In the genomic region with DNA sequence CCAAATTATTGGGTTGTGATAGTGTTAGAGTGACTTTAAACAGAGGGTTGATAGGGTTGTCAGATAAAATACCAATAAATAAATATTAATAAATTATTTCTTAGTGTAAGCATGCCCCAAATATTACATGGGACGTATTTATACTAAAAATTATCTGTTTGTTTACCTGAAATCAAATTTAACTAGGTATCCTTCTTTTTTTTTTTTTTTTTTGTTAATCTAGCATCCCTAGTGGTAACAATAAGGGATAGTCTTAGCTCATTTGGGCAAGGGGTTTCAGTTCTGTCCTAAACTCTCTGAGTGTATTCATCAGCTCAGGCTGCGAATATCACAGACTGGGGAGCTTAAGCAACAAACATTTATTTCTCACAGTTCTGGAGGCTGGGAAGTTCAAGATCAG, we compare ENCODE assay signal across 19 cellular contexts. TPM values are rescaled to one million over a fixed set of nuclear protein-coding genes. Genes with fewer than 3 reads are reported as not detected.
DNase-seq lines count a peak whose midpoint lies in the region; ATAC-seq and TF ChIP-seq lines count a peak whose summit lies in the region.
"Had no signal": no experiment of that assay in that cellular context is flagged by ENCODE, and none has a peak within 500 bp of the region (broad histone marks: within the 10 kb centered on the region; RNA-seq: fewer than 3 reads in every experiment).

No MANE protein-coding gene starts in this region.

- POLR2A ChIA-PET in WTC11 (lab: Charles Lee) = no interaction called here
- POLR2A ChIA-PET in activated CD4-positive, alpha-beta memory T cell treated with anti-CD3 and anti-CD28 coated beads for 36 hours (lab: Charles Lee) = no interaction called here

- H3T11ph ChIP-seq in H9 (ENCODE audit: low read length) = no peak overlapping the region

- H3K27me3 ChIP-seq in H9 (ENCODE audit: insufficient read depth, low read length) (no peaks in the 10 kb centered on the region), mesendoderm (ENCODE audit: insufficient read depth, low read length, poor library complexity) (no peaks in the 10 kb centered on the region)

- H3K9me3 Mint-ChIP-seq in H9 (peaks cover 3 to 5% of the 10 kb centered on the region in 2 experiments; a peak in 3 of 5 replicates), WTC11 (peaks cover 17% of the 10 kb centered on the region), type B pancreatic cell (no peaks in the 10 kb centered on the region)
- no peaks in the 10 kb centered on the region for H3K9me3 Mint-ChIP-seq in activated T-helper 1 cell treated with anti-CD3 and anti-CD28 coated beads, Interleukin-12 subunit alpha, Interleukin-12 subunit beta, Interleukin-2, Interleukin-4 antibody, amounts not matched to agents 30 ng/mL and 10 ng/mL and 1 ng/mL, durations not matched to agents 14 hours and 24 hours and 36 hours
- H3K9me3 Mint-ChIP-seq in activated CD4-positive, alpha-beta memory T cell treated with anti-CD3 and anti-CD28 coated beads for 36 hours = no peaks in the 10 kb centered on the region
- H3K9me3 Mint-ChIP-seq: CD4-positive, alpha-beta memory T cell had no signal

- no peaks in the 10 kb centered on the region for H3K9me3 ChIP-seq in H9 (ENCODE audit: control insufficient read depth, low read depth, low read length)
- H3K9me3 ChIP-seq: Caco-2 had no signal

- H3K4me2 ChIP-seq in H9 (ENCODE audit: insufficient read depth, insufficient read length, low read length) (no peak overlapping the region), mesendoderm (ENCODE audit: low read length) (no peak overlapping the region)

- H3K4me1 Mint-ChIP-seq in H9 (peaks cover 59 to 61% of the 10 kb centered on the region in 2 experiments), WTC11 (peaks cover 61% of the 10 kb centered on the region), type B pancreatic cell (ENCODE audit: unreplicated experiment) (peaks cover 19% of the 10 kb centered on the region)
- H3K4me1 Mint-ChIP-seq in activated T-helper 1 cell treated with anti-CD3 and anti-CD28 coated beads, Interleukin-12 subunit alpha, Interleukin-12 subunit beta, Interleukin-2, Interleukin-4 antibody, amounts not matched to agents 30 ng/mL and 10 ng/mL and 1 ng/mL, durations not matched to agents 14 hours and 24 hours and 36 hours (ENCODE audit: low read depth) = no peaks in the 10 kb centered on the region
- peaks cover 6% of the 10 kb centered on the region for H3K4me1 Mint-ChIP-seq in activated CD4-positive, alpha-beta memory T cell treated with anti-CD3 and anti-CD28 coated beads for 36 hours (ENCODE audit: low read depth)
- H3K4me1 Mint-ChIP-seq: CD4-positive, alpha-beta memory T cell had no signal

- CTCF ChIA-PET in WTC11 (lab: Charles Lee) = interaction anchor here (0.6 to 1.7 kb wide), 10 partner anchors 9 to 124 kb away, joined by 3 to 8 read pairs (median 4); no protein-coding TSS in a partner anchor
- CTCF ChIA-PET in activated CD4-positive, alpha-beta memory T cell treated with anti-CD3 and anti-CD28 coated beads for 36 hours (lab: Charles Lee) = no interaction called here

- no peak overlapping the region for H2AK5ac ChIP-seq in H9 (ENCODE audit: insufficient read length, low read length)
- no peak overlapping the region for H2AK5ac ChIP-seq in mesendoderm (ENCODE audit: low read length)

- H3K56ac ChIP-seq in H9 (ENCODE audit: insufficient read length, low read depth, low read length) (no peak overlapping the region), mesendoderm (ENCODE audit: low read length) (no peak overlapping the region)

- intact Hi-C loops in activated T-helper 1 cell treated with anti-CD3 and anti-CD28 coated beads, Interleukin-12 subunit alpha, Interleukin-12 subunit beta, Interleukin-2, Interleukin-4 antibody, amounts not matched to agents 30 ng/mL and 10 ng/mL and 1 ng/mL, durations not matched to agents 14 hours and 24 hours and 36 hours (cut with micrococcal nuclease) = no loop called here
- intact Hi-C loops in activated CD4-positive, alpha-beta memory T cell treated with anti-CD3 and anti-CD28 coated beads for 36 hours (cut with micrococcal nuclease) = no loop called here

- H3K9ac ChIP-seq in H9 (ENCODE audit: extremely low read depth, insufficient read length, low read length) = no peak overlapping the region
- no peak overlapping the region for H3K9ac ChIP-seq in mesendoderm (ENCODE audit: low read length)

- H3K36me3 ChIP-seq in mesendoderm (ENCODE audit: control insufficient read depth, insufficient read depth, low read length) = no peaks in the 10 kb centered on the region

- H2AFZ ChIP-seq in H9 (ENCODE audit: low read length) = no peak overlapping the region

- peaks cover 11% of the 10 kb centered on the region; the same call in 1 of the 2 replicates for H3K4me1 ChIP-seq in H9 (ENCODE audit: insufficient read depth, low read length)
- H3K4me1 ChIP-seq in mesendoderm (ENCODE audit: control insufficient read depth, low read depth, low read length) = peaks cover 9% of the 10 kb centered on the region
- H3K4me1 ChIP-seq: Caco-2 had no signal

- H2BK120ac ChIP-seq in H9 (ENCODE audit: low read depth, low read length, poor library complexity, severe bottlenecking) (no peak overlapping the region), mesendoderm (ENCODE audit: low read depth, low read length) (no peak overlapping the region)

- H3K79me2 ChIP-seq in H9 (ENCODE audit: insufficient read depth, low read length) = no peaks in the 10 kb centered on the region
- no peaks in the 10 kb centered on the region for H3K79me2 ChIP-seq in mesendoderm (ENCODE audit: control insufficient read depth, insufficient read depth, low read length)

- no peaks in the 10 kb centered on the region for H4K20me1 ChIP-seq in H9 (ENCODE audit: control insufficient read depth, insufficient read depth, insufficient read length)

- H3K36me3 Mint-ChIP-seq in H9 (ENCODE audit: insufficient read depth in 1 of 3, low read depth in 3 of 3) = peaks cover 0 to 3% (median 0%) of the 10 kb centered on the region in 3 experiments; a peak in 2 of 7 replicates
- no peaks in the 10 kb centered on the region for H3K36me3 Mint-ChIP-seq in WTC11
- H3K36me3 Mint-ChIP-seq in type B pancreatic cell = no peaks in the 10 kb centered on the region
- no peaks in the 10 kb centered on the region for H3K36me3 Mint-ChIP-seq in activated T-helper 1 cell treated with anti-CD3 and anti-CD28 coated beads, Interleukin-12 subunit alpha, Interleukin-12 subunit beta, Interleukin-2, Interleukin-4 antibody, amounts not matched to agents 30 ng/mL and 10 ng/mL and 1 ng/mL, durations not matched to agents 14 hours and 24 hours and 36 hours (ENCODE audit: low read depth)
- H3K36me3 Mint-ChIP-seq in activated CD4-positive, alpha-beta memory T cell treated with anti-CD3 and anti-CD28 coated beads for 36 hours = no peaks in the 10 kb centered on the region
- H3K36me3 Mint-ChIP-seq: CD4-positive, alpha-beta memory T cell had no signal

- H3K27me3 Mint-ChIP-seq in H9 (ENCODE audit: low read depth) = no peaks in the 10 kb centered on the region
- H3K27me3 Mint-ChIP-seq in WTC11 (ENCODE audit: low read depth) = no peaks in the 10 kb centered on the region; the same call in 1 of the 2 replicates
- peaks cover 6% of the 10 kb centered on the region for H3K27me3 Mint-ChIP-seq in type B pancreatic cell
- H3K27me3 Mint-ChIP-seq in activated T-helper 1 cell treated with anti-CD3 and anti-CD28 coated beads, Interleukin-12 subunit alpha, Interleukin-12 subunit beta, Interleukin-2, Interleukin-4 antibody, amounts not matched to agents 30 ng/mL and 10 ng/mL and 1 ng/mL, durations not matched to agents 14 hours and 24 hours and 36 hours (ENCODE audit: insufficient read depth) = peaks cover 4% of the 10 kb centered on the region
- peaks cover 14% of the 10 kb centered on the region for H3K27me3 Mint-ChIP-seq in activated CD4-positive, alpha-beta memory T cell treated with anti-CD3 and anti-CD28 coated beads for 36 hours

- no peak overlapping the region for H3K14ac ChIP-seq in H9 (ENCODE audit: insufficient read depth, low read length)

- H4K5ac ChIP-seq in H9 (ENCODE audit: insufficient read length, low read depth, low read length) (no peak overlapping the region), mesendoderm (ENCODE audit: low read length) (no peak overlapping the region)

- no peak overlapping the region for H2BK12ac ChIP-seq in H9 (ENCODE audit: insufficient read length, low read depth, low read length)

- H2BK15ac ChIP-seq in H9 (ENCODE audit: low read depth, low read length) = no peak overlapping the region
- H2BK15ac ChIP-seq in mesendoderm (replicated peaks; ENCODE audit: low read depth) = no peak overlapping the region

- no peak overlapping the region for H3K4me3 ChIP-seq in mesendoderm (ENCODE audit: low read length)
- H3K4me3 ChIP-seq: GM12878 had no signal

- no peak overlapping the region for H4K8ac ChIP-seq in H9 (replicated peaks; ENCODE audit: insufficient read length, low read depth, low read length)
- no peak overlapping the region for H4K8ac ChIP-seq in mesendoderm (ENCODE audit: low read depth, low read length)

- no peak overlapping the region; a peak in 1 of 5 replicates for H3K4me3 Mint-ChIP-seq in H9
- H3K4me3 Mint-ChIP-seq in WTC11 = no peak overlapping the region
- H3K4me3 Mint-ChIP-seq in type B pancreatic cell = no peak overlapping the region
- no peak overlapping the region for H3K4me3 Mint-ChIP-seq in activated T-helper 1 cell treated with anti-CD3 and anti-CD28 coated beads, Interleukin-12 subunit alpha, Interleukin-12 subunit beta, Interleukin-2, Interleukin-4 antibody, amounts not matched to agents 30 ng/mL and 10 ng/mL and 1 ng/mL, durations not matched to agents 14 hours and 24 hours and 36 hours
- no peak overlapping the region for H3K4me3 Mint-ChIP-seq in activated CD4-positive, alpha-beta memory T cell treated with anti-CD3 and anti-CD28 coated beads for 36 hours
- H3K4me3 Mint-ChIP-seq: CD4-positive, alpha-beta memory T cell had no signal

- H3K23me2 ChIP-seq in H9 (ENCODE audit: insufficient read length, low read depth, low read length, poor library complexity, severe bottlenecking) = no peaks in the 10 kb centered on the region

- no peak for DNase-seq in H9
- no peak for DNase-seq in WTC11 (ENCODE audit: low spot score)
- DNase-seq in mesendoderm = no peak
- DNase-seq in type B pancreatic cell (ENCODE audit: extremely low spot score, unreplicated experiment) = no peak
- DNase-seq in activated T-helper 1 cell treated with anti-CD3 and anti-CD28 coated beads, Interleukin-12 subunit alpha, Interleukin-12 subunit beta, Interleukin-2, Interleukin-4 antibody, amounts not matched to agents 30 ng/mL and 10 ng/mL and 1 ng/mL, durations not matched to agents 14 hours and 24 hours and 36 hours (ENCODE audit: low spot score) = no peak
- no peak for DNase-seq in DMS53 (lab: John Stamatoyannopoulos, UW)
- DNase-seq in activated CD4-positive, alpha-beta memory T cell treated with anti-CD3 and anti-CD28 coated beads for 36 hours = no peak
- DNase-seq: C1 segment of cervical spinal cord; Caco-2; CD4-positive, alpha-beta memory T cell; DMS153; EL; GDM1; GOT3; H7 had no signal

- TF ChIP-seq CTCF in H9 (conservative IDR thresholded peaks at IDR 0.05) = peak; percentile 37; the same call in 2 of the 3 replicates
- TF ChIP-seq CTCF in WTC11 (IDR thresholded peaks at IDR 0.05) = no peak
- TF ChIP-seq CTCF in type B pancreatic cell (conservative IDR thresholded peaks at IDR 0.05) = peak; percentile 56

- H3K4ac ChIP-seq in H9 (ENCODE audit: low read depth, low read length) (no peak overlapping the region), mesendoderm (ENCODE audit: low read depth, low read length) (peak overlapping the region; percentile 11)

- H4K91ac ChIP-seq in H9 (ENCODE audit: insufficient read length, low read depth, low read length) = no peak overlapping the region

- no peak overlapping the region for H2BK20ac ChIP-seq in H9 (ENCODE audit: low read depth, low read length, poor library complexity, severe bottlenecking)

- no peak for ATAC-seq in WTC11
- ATAC-seq: GM12878, HCT116 had no signal

- H3K27ac Mint-ChIP-seq in H9 = peak overlapping the region in 2 of 3 experiments; percentile 62 to 72; a peak in 3 of 7 replicates
- 0 out of 2 replicates have a peak overlapping the region, but pooled peaks have one; percentile 36 for H3K27ac Mint-ChIP-seq in WTC11
- no peak overlapping the region for H3K27ac Mint-ChIP-seq in type B pancreatic cell
- no peak overlapping the region for H3K27ac Mint-ChIP-seq in activated T-helper 1 cell treated with anti-CD3 and anti-CD28 coated beads, Interleukin-12 subunit alpha, Interleukin-12 subunit beta, Interleukin-2, Interleukin-4 antibody, amounts not matched to agents 30 ng/mL and 10 ng/mL and 1 ng/mL, durations not matched to agents 14 hours and 24 hours and 36 hours
- no peak overlapping the region for H3K27ac Mint-ChIP-seq in activated CD4-positive, alpha-beta memory T cell treated with anti-CD3 and anti-CD28 coated beads for 36 hours
- H3K27ac Mint-ChIP-seq: CD4-positive, alpha-beta memory T cell had no signal

- no peaks in the 10 kb centered on the region for H3K79me1 ChIP-seq in H9 (ENCODE audit: insufficient read depth, low read depth, low read length, poor library complexity, severe bottlenecking)
- H3K79me1 ChIP-seq in mesendoderm (ENCODE audit: low read length) = no peaks in the 10 kb centered on the region

- H2BK5ac ChIP-seq in H9 (ENCODE audit: insufficient read length, low read length) (no peak overlapping the region), mesendoderm (ENCODE audit: low read length) (no peak overlapping the region)

- no peak overlapping the region for H3K18ac ChIP-seq in H9 (ENCODE audit: insufficient read length, low read depth, low read length)
- no peak overlapping the region for H3K18ac ChIP-seq in mesendoderm (ENCODE audit: low read length)

- no peak overlapping the region for H3K23ac ChIP-seq in H9 (ENCODE audit: insufficient read length, low read depth, low read length)
- no peak overlapping the region for H3K23ac ChIP-seq in mesendoderm (ENCODE audit: low read length)

- H3K27ac ChIP-seq in H9 (ENCODE audit: insufficient read length, low read depth, low read length) (no peak overlapping the region), mesendoderm (ENCODE audit: low read depth, low read length) (no peak overlapping the region)

- WGBS in H9 (ENCODE audit: extremely low coverage, insufficient read length, low lambda C conversion rate) = no CpG with 5 or more reads among the region's 2 CpGs
- WGBS in mesendoderm (ENCODE audit: extremely low coverage, insufficient coverage, low lambda C conversion rate) = no CpG with 5 or more reads among the region's 2 CpGs

RNA-seq across cellular contexts. Expression of a gene that starts 1.3 kb away (rescaled TPM):
- 0.20 TPM in 1 of 2 replicates, not detected in the other for total RNA-seq in H9 (2021)
- 0.09 to 0.48 TPM (median 0.41 TPM) in 3 replicates for total RNA-seq in WTC11 (2021)
- 0.24 TPM for polyA plus RNA-seq in mesendoderm (2013, experiment 1 of 2)
- polyA plus RNA-seq in mesendoderm (2013, experiment 2 of 2) = 0.18 TPM
- not detected in 2 replicates for total RNA-seq in type B pancreatic cell (ENCODE audit: low replicate concordance)
- total RNA-seq in activated T-helper 1 cell treated with anti-CD3 and anti-CD28 coated beads, Interleukin-12 subunit alpha, Interleukin-12 subunit beta, Interleukin-2, Interleukin-4 antibody, amounts not matched to agents 30 ng/mL and 10 ng/mL and 1 ng/mL, durations not matched to agents 14 hours and 24 hours and 36 hours = not detected in 2 replicates
- total RNA-seq in activated CD4-positive, alpha-beta memory T cell treated with anti-CD3 and anti-CD28 coated beads for 36 hours = not detected
- total RNA-seq: A673; Caco-2; CD4-positive, alpha-beta memory T cell; GM12878 had no signal
- polyA plus RNA-seq: BJ; CD4-positive, alpha-beta memory T cell had no signal

Comparison
In these comparisons a context has a peak if more than half of its experiments do, and no peak if none do; other contexts are left out.
1. H3K27ac Mint-ChIP-seq: peak in H9 (2 of 3) and WTC11 (single experiment); none in type B pancreatic cell (single experiment), activated T-helper 1 cell treated with anti-CD3 and anti-CD28 coated beads, Interleukin-12 subunit alpha, Interleukin-12 subunit beta, Interleukin-2, Interleukin-4 antibody, amounts not matched to agents 30 ng/mL and 10 ng/mL and 1 ng/mL, durations not matched to agents 14 hours and 24 hours and 36 hours (single experiment) and activated CD4-positive, alpha-beta memory T cell treated with anti-CD3 and anti-CD28 coated beads for 36 hours (single experiment).